ENCODE assay signal across 8 cellular contexts in the genomic region with DNA sequence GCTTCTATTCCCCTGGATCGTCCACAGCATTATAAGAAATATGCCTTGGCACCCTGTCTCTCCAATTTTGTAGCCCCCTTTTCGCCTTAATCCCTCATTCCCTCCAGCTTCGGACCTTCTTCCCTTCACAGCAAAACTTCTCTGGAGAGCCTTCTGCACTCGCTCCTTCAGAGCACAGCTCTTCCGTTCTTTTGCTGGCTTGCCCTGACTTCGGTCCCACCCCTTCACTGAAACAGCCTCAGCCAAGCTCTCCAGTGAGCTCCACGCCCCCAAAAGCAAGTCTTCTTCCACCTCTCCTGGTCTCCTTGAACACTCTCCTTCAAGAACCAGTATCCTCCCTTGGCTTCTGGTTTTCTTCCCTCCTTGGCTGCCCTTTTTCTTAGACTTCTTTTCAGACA. TPM values are rescaled to one million over a fixed set of nuclear protein-coding genes. Genes with fewer than 3 reads are reported as not detected.
DNase-seq lines count a peak whose midpoint lies in the region; ATAC-seq, FAIRE-seq and TF ChIP-seq lines count a peak whose summit lies in the region.

No MANE protein-coding gene starts in this region.

- no peak for TF ChIP-seq POLR2A in A549 (IDR thresholded peaks at IDR 0.05; ENCODE audit: low read length)

- peaks cover 36% of the 10 kb centered on the region for H3K4me1 Mint-ChIP-seq in HFFc6 (ENCODE audit: low read depth)

- intact Hi-C loops in colonic mucosa (cut with DNase I) = no loop called here

- H3K27me3 ChIP-seq in colonic mucosa (no peaks in the 10 kb centered on the region), mucosa of rectum (ENCODE audit: control insufficient read depth in 2 of 2, insufficient read depth in 2 of 2, low read length in 2 of 2) (peaks cover 6 to 9% of the 10 kb centered on the region in 2 donors)

- peak; percentile 18 to 58; a peak in 3 of 6 replicates for ATAC-seq in A549
- ATAC-seq in HG03378 (IDR thresholded peaks at IDR 0.05; ENCODE audit: unreplicated experiment) = no peak

- TF ChIP-seq EP300 in A549 (IDR thresholded peaks at IDR 0.05) = no peak

- POLR2A ChIA-PET in A549 (lab: Yijun Ruan, JAX) = interaction anchor here (0.8 to 1.3 kb wide), 2 partner anchors 30 to 37 kb away, joined by 3 to 5 read pairs; no protein-coding TSS in a partner anchor

- H3K4me2 ChIP-seq in A549 = peak overlapping the region; percentile 86

- 2% methylated on average over 7 of the region's 7 CpGs for WGBS in A549 (ENCODE audit: missing lambda C conversion rate)

- CTCF ChIA-PET in A549 (lab: Yijun Ruan, JAX) = interaction anchor here (0.9 to 1.8 kb wide), 2 partner anchors 30 to 136 kb away, joined by 3 to 4 read pairs; no protein-coding TSS in a partner anchor

- no peaks in the 10 kb centered on the region for H3K9me3 Mint-ChIP-seq in HFFc6

- H3K9ac ChIP-seq in colonic mucosa (ENCODE audit: low read depth in 2 of 2, low read length in 2 of 2) = peak overlapping the region in 1 of 2 donors; percentile 60
- no peak overlapping the region for H3K9ac ChIP-seq in mucosa of rectum (ENCODE audit: low read depth in 1 of 2, low read length in 2 of 2)

- H3K4me3 Mint-ChIP-seq in HFFc6 = peak overlapping the region; percentile 89

- H3K4me3 ChIP-seq in A549 = peak overlapping the region; percentile 93
- peak overlapping the region; percentile 63 for H3K4me3 ChIP-seq in colonic mucosa
- H3K4me3 ChIP-seq in mucosa of rectum (ENCODE audit: low read length in 2 of 2) = peak overlapping the region; percentile 59 to 64

- H3K36me3 ChIP-seq in colonic mucosa (no peaks in the 10 kb centered on the region), mucosa of rectum (ENCODE audit: control insufficient read depth in 2 of 2, insufficient read depth in 2 of 2, low read length in 2 of 2) (no peaks in the 10 kb centered on the region)

- no peaks in the 10 kb centered on the region for H3K27me3 Mint-ChIP-seq in HFFc6 (ENCODE audit: insufficient read depth)

- FAIRE-seq in A549 (lab: Jason Lieb, UNC) = peak; percentile 63

- H3K9me3 ChIP-seq in A549 = no peaks in the 10 kb centered on the region
- H3K9me3 ChIP-seq in colonic mucosa = no peaks in the 10 kb centered on the region
- no peaks in the 10 kb centered on the region for H3K9me3 ChIP-seq in mucosa of rectum (ENCODE audit: control insufficient read depth in 2 of 2, low read length in 2 of 2)

- H3K27ac Mint-ChIP-seq in HFFc6 = peak overlapping the region; percentile 43

- no peak for TF ChIP-seq RAD21 in A549 (conservative IDR thresholded peaks at IDR 0.05 in 1 of 2, IDR thresholded peaks at IDR 0.05 in 1 of 2)

- peaks cover 63% of the 10 kb centered on the region for H3K4me1 ChIP-seq in A549
- H3K4me1 ChIP-seq in colonic mucosa = no peaks in the 10 kb centered on the region
- peaks cover 2 to 11% of the 10 kb centered on the region in 2 donors for H3K4me1 ChIP-seq in mucosa of rectum (ENCODE audit: control insufficient read depth in 2 of 2, insufficient read depth in 2 of 2, low read length in 2 of 2)

- DNase-seq in A549 (ENCODE audit: low read depth in 1 of 2, low spot score in 1 of 2) (peak; percentile 71), HFFc6 (peak; percentile 30), colonic mucosa (no peak), NCI-H2196 treated with DMSO at 0.1 percent for 48 hours (lab: John Stamatoyannopoulos, UW; ENCODE audit: unreplicated experiment) (no peak), NOMO-1 (lab: John Stamatoyannopoulos, UW; ENCODE audit: unreplicated experiment in 2 of 2) (no peak), GF-D8 (lab: John Stamatoyannopoulos, UW) (no peak)

- H3K27ac ChIP-seq in A549 (peak overlapping the region; percentile 95 to 97), colonic mucosa (no peak overlapping the region), mucosa of rectum (ENCODE audit: low read depth in 2 of 2, low read length in 2 of 2) (no peak overlapping the region)

- H3K36me3 Mint-ChIP-seq in HFFc6 (ENCODE audit: low read depth) = no peaks in the 10 kb centered on the region; the same call in 1 of the 2 replicates

- no peak for TF ChIP-seq CTCF in A549 (IDR thresholded peaks at IDR 0.05)
- no peak for TF ChIP-seq CTCF in HFFc6 (IDR thresholded peaks at IDR 0.05)
- no peak for TF ChIP-seq CTCF in colonic mucosa (IDR thresholded peaks at IDR 0.05)

TF ChIP-seq in A549, 52 proteins besides CTCF, POLR2A, EP300 and RAD21:
- no peak for TF ChIP-seq HOXB13 (CRISPR knock-in tag; IDR thresholded peaks at IDR 0.05; ENCODE audit: low read depth)
- no peak for TF ChIP-seq HMGXB4 (CRISPR knock-in tag; IDR thresholded peaks at IDR 0.05; ENCODE audit: borderline replicate concordance)
- TF ChIP-seq USF2 (IDR thresholded peaks at IDR 0.05) = no peak
- TF ChIP-seq, protein P1, sequence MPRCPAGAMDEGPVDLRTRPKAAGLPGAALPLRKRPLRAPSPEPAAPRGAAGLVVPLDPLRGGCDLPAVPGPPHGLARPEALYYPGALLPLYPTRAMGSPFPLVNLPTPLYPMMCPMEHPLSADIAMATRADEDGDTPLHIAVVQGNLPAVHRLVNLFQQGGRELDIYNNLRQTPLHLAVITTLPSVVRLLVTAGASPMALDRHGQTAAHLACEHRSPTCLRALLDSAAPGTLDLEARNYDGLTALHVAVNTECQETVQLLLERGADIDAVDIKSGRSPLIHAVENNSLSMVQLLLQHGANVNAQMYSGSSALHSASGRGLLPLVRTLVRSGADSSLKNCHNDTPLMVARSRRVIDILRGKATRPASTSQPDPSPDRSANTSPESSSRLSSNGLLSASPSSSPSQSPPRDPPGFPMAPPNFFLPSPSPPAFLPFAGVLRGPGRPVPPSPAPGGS (IDR thresholded peaks at IDR 0.05) = 0 out of 3 replicates have a peak, but pooled peaks have one; percentile 21
- TF ChIP-seq RARB (CRISPR knock-in tag; IDR thresholded peaks at IDR 0.05) = no peak
- TF ChIP-seq, protein P2, sequence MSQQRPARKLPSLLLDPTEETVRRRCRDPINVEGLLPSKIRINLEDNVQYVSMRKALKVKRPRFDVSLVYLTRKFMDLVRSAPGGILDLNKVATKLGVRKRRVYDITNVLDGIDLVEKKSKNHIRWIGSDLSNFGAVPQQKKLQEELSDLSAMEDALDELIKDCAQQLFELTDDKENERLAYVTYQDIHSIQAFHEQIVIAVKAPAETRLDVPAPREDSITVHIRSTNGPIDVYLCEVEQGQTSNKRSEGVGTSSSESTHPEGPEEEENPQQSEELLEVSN (IDR thresholded peaks at IDR 0.05; ENCODE audit: borderline replicate concordance, low read depth) = no peak
- TF ChIP-seq RCOR1 (IDR thresholded peaks at IDR 0.05; ENCODE audit: low read depth, low read length) = no peak
- no peak for TF ChIP-seq ZFP36 (IDR thresholded peaks at IDR 0.05; ENCODE audit: borderline replicate concordance, partially characterized antibody)
- TF ChIP-seq CHD4 (IDR thresholded peaks at IDR 0.05; ENCODE audit: borderline replicate concordance) = no peak
- no peak for TF ChIP-seq FOXS1 (CRISPR knock-in tag; IDR thresholded peaks at IDR 0.05)
- TF ChIP-seq FOSB (CRISPR knock-in tag; IDR thresholded peaks at IDR 0.05) = 0 out of 2 replicates have a peak, but pooled peaks have one; percentile 11
- TF ChIP-seq HES2 (IDR thresholded peaks at IDR 0.05) = no peak
TF ChIP-seq in A549: peak in this region for 2.

RNA-seq across cellular contexts. Expression of gene SMOX, which starts 1.5 kb away (rescaled TPM):
- 67.4 and 111 TPM in 2 replicates for polyA plus RNA-seq in A549 (2011; rRNA removed)
- polyA plus RNA-seq in A549 (2012; cell fraction: cytosol; rRNA removed) = 143 and 175 TPM in 2 replicates
- polyA plus RNA-seq in A549 (2012; cell fraction: nucleus; rRNA removed) = 251 and 331 TPM in 2 replicates
- polyA plus RNA-seq in A549 (2017; fragmentation: RNase III; extraction: RNeasy Plus Mini Kit Qiagen cat#74134 plus additional on column Dnase treatment) = 118 to 139 TPM (median 131 TPM) in 3 replicates
- 35.4 and 69.5 TPM in 2 replicates for polyA minus RNA-seq in A549 (2011; rRNA and poly(A)+ RNA removed)
- 10 to 100 TPM in 5 of 6 experiments, 1 to 10 TPM in 1; 9.4 to 13.0 (median 12.4) TPM for total RNA-seq in HFFc6 (2021; fragmentation: NEBNext Ultra II Directional; extraction: Animal tissue kit (Norgen Biotek cat#: 25700))
- total RNA-seq in colonic mucosa = 1 to 10 TPM; 5.4 to 7.7 TPM

Comparison
In these comparisons a context has a peak if more than half of its experiments do, and no peak if none do; other contexts are left out.
1. DNase-seq: peak in A549 (2 of 2) and HFFc6 (single experiment); none in colonic mucosa (single experiment), NCI-H2196 treated with DMSO at 0.1 percent for 48 hours (single experiment), NOMO-1 (0 of 2) and GF-D8 (single experiment).
2. H3K27ac ChIP-seq: peak in A549 (2 of 2); none in colonic mucosa (single experiment) and mucosa of rectum (0 of 2).
3. Peak in every context shown above with its lines, with median percentiles within 50 percentile points of each other: H3K4me3 ChIP-seq.